Comparison of ENCODE assay signal across 8 cellular contexts in genomic region chr5:81779125-81779934, GRCh38. TPM values are rescaled to one million over a fixed set of nuclear protein-coding genes. Genes with fewer than 3 reads are reported as not detected.
DNase-seq lines count a peak whose midpoint lies in the region; ATAC-seq and TF ChIP-seq lines count a peak whose summit lies in the region.

No MANE protein-coding gene starts in this region.

- 12 to 15% methylated on average over 5 of the region's 5 CpGs for WGBS in thyroid gland, 2 donors

- TF ChIP-seq CTCF in thyroid gland (IDR thresholded peaks at IDR 0.05), result no peak

- H3K36me3 ChIP-seq in effector memory CD4-positive, alpha-beta T cell (ENCODE audit: control insufficient read depth, insufficient read depth, low read length), result no peaks in the 10 kb centered on the region
- no peaks in the 10 kb centered on the region for H3K36me3 ChIP-seq in muscle layer of duodenum (ENCODE audit: control insufficient read depth in 1 of 2, insufficient read depth in 2 of 2, low read length in 2 of 2)
- H3K36me3 ChIP-seq in thyroid gland, result no peaks in the 10 kb centered on the region

- peaks cover 3% of the 10 kb centered on the region for H3K36me3 Mint-ChIP-seq in activated CD4-positive, alpha-beta T cell treated with anti-CD3 and anti-CD28 coated beads, Interleukin-2, amount 10 ng/mL, durations not matched to agents 7 days and 5 days (ENCODE audit: low read depth)

- intact Hi-C loops in thyroid gland (cut with DNase I), result no loop called here

- H3K4me1 Mint-ChIP-seq in activated CD4-positive, alpha-beta T cell treated with anti-CD3 and anti-CD28 coated beads, Interleukin-2, amount 10 ng/mL, durations not matched to agents 7 days and 5 days, result peaks cover 24% of the 10 kb centered on the region

- no peak for TF ChIP-seq POLR2A in thyroid gland (IDR thresholded peaks at IDR 0.05)

- no peaks in the 10 kb centered on the region for H3K27me3 Mint-ChIP-seq in activated CD4-positive, alpha-beta T cell treated with anti-CD3 and anti-CD28 coated beads, Interleukin-2, amount 10 ng/mL, durations not matched to agents 7 days and 5 days

- no peaks in the 10 kb centered on the region for H3K9me3 ChIP-seq in effector memory CD4-positive, alpha-beta T cell (ENCODE audit: control insufficient read depth, low read length)
- H3K9me3 ChIP-seq in muscle layer of duodenum (ENCODE audit: control insufficient read depth in 1 of 2, low read length in 2 of 2), result no peaks in the 10 kb centered on the region
- no peaks in the 10 kb centered on the region for H3K9me3 ChIP-seq in thyroid gland

- H3K27ac Mint-ChIP-seq in activated CD4-positive, alpha-beta T cell treated with anti-CD3 and anti-CD28 coated beads, Interleukin-2, amount 10 ng/mL, durations not matched to agents 7 days and 5 days, result peak overlapping the region; percentile 93

- no peaks in the 10 kb centered on the region for H3K27me3 ChIP-seq in effector memory CD4-positive, alpha-beta T cell (replicated peaks; ENCODE audit: control insufficient read depth, insufficient read depth, low read length, poor library complexity, severe bottlenecking)
- H3K27me3 ChIP-seq in muscle layer of duodenum (ENCODE audit: low read depth, low read length), result no peaks in the 10 kb centered on the region
- H3K27me3 ChIP-seq in thyroid gland, result no peaks in the 10 kb centered on the region

- peak overlapping the region; percentile 69 for H3K4me3 Mint-ChIP-seq in activated CD4-positive, alpha-beta T cell treated with anti-CD3 and anti-CD28 coated beads, Interleukin-2, amount 10 ng/mL, durations not matched to agents 7 days and 5 days

- H3K27ac ChIP-seq in effector memory CD4-positive, alpha-beta T cell (ENCODE audit: insufficient read depth, low read length, poor library complexity, severe bottlenecking), result peak overlapping the region; percentile 58
- H3K27ac ChIP-seq in muscle layer of duodenum (ENCODE audit: low read length) (peak overlapping the region; percentile 87), thyroid gland (peak overlapping the region; percentile 60 to 87 (median 76))

- H3K9me3 Mint-ChIP-seq in activated CD4-positive, alpha-beta T cell treated with anti-CD3 and anti-CD28 coated beads, Interleukin-2, amount 10 ng/mL, durations not matched to agents 7 days and 5 days, result peaks cover 3% of the 10 kb centered on the region

- H3K4me3 ChIP-seq in Jurkat, Clone E6-1 (ENCODE audit: low read length), result peak overlapping the region; percentile 42
- H3K4me3 ChIP-seq in effector memory CD4-positive, alpha-beta T cell (ENCODE audit: insufficient read depth, low read depth, low read length, poor library complexity, severe bottlenecking), result peak overlapping the region; percentile 52
- H3K4me3 ChIP-seq in muscle layer of duodenum (ENCODE audit: low read depth in 1 of 2, low read length in 2 of 2) (peak overlapping the region; percentile 53 to 58), thyroid gland (replicated peaks in 1 of 3) (no peak overlapping the region)

- DNase-seq in DMS 273 treated with DMSO at 0.1 percent for 48 hours (lab: John Stamatoyannopoulos, UW) (peak; percentile 39), thyroid gland (peak; percentile 72 to 83), COLO668 (lab: John Stamatoyannopoulos, UW; ENCODE audit: unreplicated experiment) (no peak)
- no peak for DNase-seq in Jurkat, Clone E6-1 (ENCODE audit: low read depth, low spot score)
- peak; percentile 53 for DNase-seq in activated CD4-positive, alpha-beta T cell treated with anti-CD3 and anti-CD28 coated beads, Interleukin-2, amount 10 ng/mL, durations not matched to agents 7 days and 5 days
- DNase-seq in effector memory CD4-positive, alpha-beta T cell, result peak in 1 of 3 donors; percentile 22

- peaks cover 6% of the 10 kb centered on the region for H3K4me1 ChIP-seq in effector memory CD4-positive, alpha-beta T cell (ENCODE audit: control insufficient read depth, insufficient read depth, low read length, poor library complexity, severe bottlenecking)
- peaks cover 8 to 13% of the 10 kb centered on the region in 2 donors for H3K4me1 ChIP-seq in muscle layer of duodenum (ENCODE audit: control insufficient read depth in 1 of 2, insufficient read depth in 2 of 2, low read length in 2 of 2)
- peaks cover 17 to 20% of the 10 kb centered on the region in 2 donors for H3K4me1 ChIP-seq in thyroid gland

- POLR2A ChIA-PET in activated CD4-positive, alpha-beta T cell treated with anti-CD3 and anti-CD28 coated beads, Interleukin-2, amount 10 ng/mL, durations not matched to agents 7 days and 5 days (lab: Charles Lee), result no interaction called here

- CTCF ChIA-PET in activated CD4-positive, alpha-beta T cell treated with anti-CD3 and anti-CD28 coated beads, Interleukin-2, amount 10 ng/mL, durations not matched to agents 7 days and 5 days (lab: Charles Lee), result interaction anchor here (0.7 to 2.3 kb wide), 5 partner anchors 10 to 28 kb away, joined by 3 to 9 read pairs (median 5); partner anchors contain the start of gene SSBP2

- ATAC-seq in GM21423 (IDR thresholded peaks at IDR 0.05; ENCODE audit: unreplicated experiment), result peak; percentile 83

RNA-seq across cellular contexts. Expression of gene SSBP2, which starts 28.4 kb away (rescaled TPM):
- 67.7 TPM for polyA plus RNA-seq in Jurkat, Clone E6-1 (2012; ENCODE audit: insufficient read depth, insufficient read length)
- total RNA-seq in activated CD4-positive, alpha-beta T cell treated with anti-CD3 and anti-CD28 coated beads, Interleukin-2, amount 10 ng/mL, durations not matched to agents 7 days and 5 days, result 10 to 100 TPM; 48.2 to 50.6 TPM
- total RNA-seq in thyroid gland, result 10 to 100 TPM; 38.6 to 58.5 (median 51.8) TPM

Comparison
In these comparisons a context has a peak if more than half of its experiments do, and no peak if none do; other contexts are left out.
1. DNase-seq: peak in DMS 273 treated with DMSO at 0.1 percent for 48 hours (single experiment), activated CD4-positive, alpha-beta T cell treated with anti-CD3 and anti-CD28 coated beads, Interleukin-2, amount 10 ng/mL, durations not matched to agents 7 days and 5 days (single experiment) and thyroid gland (2 of 2); none in Jurkat, Clone E6-1 (single experiment) and COLO668 (single experiment).
2. H3K4me3 ChIP-seq: peak in Jurkat, Clone E6-1 (single experiment), effector memory CD4-positive, alpha-beta T cell (single experiment) and muscle layer of duodenum (2 of 2); none in thyroid gland (0 of 3).
3. Peak in every context shown above with its lines, with median percentiles within 50 percentile points of each other: H3K27ac ChIP-seq.